29 cellular contexts compared by ENCODE assay signal in genomic region chr15:59434481-59434880, GRCh38.
"Had no signal": no experiment of that assay in that cellular context is flagged by ENCODE, and none has a peak within 500 bp of the region (broad histone marks: within the 10 kb centered on the region; RNA-seq: fewer than 3 reads in every experiment).

No MANE protein-coding gene starts in this region.

- H3K36me3 ChIP-seq: left lung, lower lobe of right lung, neural progenitor cell, neutrophil, pancreas, prostate gland, spleen, suprapubic skin, thoracic aorta, tibial artery, upper lobe of right lung had no signal

- H3K9ac ChIP-seq: neural progenitor cell had no signal

- ATAC-seq: left colon; left lung; lower lobe of right lung; natural killer cell; pancreas; right cardiac atrium; sciatic nerve; stimulated activated effector memory CD8-positive, alpha-beta T cell treated with anti-CD3 and anti-CD28 coated beads, Interleukin-12 subunit alpha, Interleukin-12 subunit beta, amount 100 ng/mL, for 72 hours; upper lobe of right lung had no signal

- H2AFZ ChIP-seq: neural progenitor cell had no signal

- H3K4me2 ChIP-seq: neural progenitor cell had no signal

- H3K4me3 ChIP-seq: left lung, lower lobe of right lung, neural progenitor cell, pancreas, prostate gland, spleen, suprapubic skin, thoracic aorta, tibial artery, upper lobe of right lung had no signal

- H3K9me3 ChIP-seq: lower lobe of right lung, neutrophil, pancreas, prostate gland, suprapubic skin, thoracic aorta, tibial artery, upper lobe of right lung had no signal

- H3K27me3 ChIP-seq: pancreas, tibial artery had no signal

- DNase-seq: hypothalamus; immature natural killer cell; kidney; left colon; left lung; lower lobe of right lung; mammary epithelial cell; mesenchymal stem cell; naive B cell; natural killer cell; nephron progenitor cell; occipital lobe; pancreas; posterior cingulate gyrus; retina; right cardiac atrium; small intestine; spleen; stimulated activated CD4-positive, alpha-beta T cell treated with anti-CD3 and anti-CD28 coated beads, Interleukin-4, amount 100 ng/mL, for 24 hours; stimulated activated naive CD4-positive, alpha-beta T cell; tibial artery; upper lobe of right lung had no signal

- H3K27ac ChIP-seq: left lung, lower lobe of right lung, neural progenitor cell, neutrophil, pancreas, prostate gland, spleen, suprapubic skin, thoracic aorta, tibial artery, upper lobe of right lung had no signal
